Comparison of ENCODE assay signal across 19 cellular contexts in genomic region chr12:43332977-43333649, GRCh38.
DNase-seq lines count a peak whose midpoint lies in the region; ATAC-seq, FAIRE-seq and TF ChIP-seq lines count a peak whose summit lies in the region.
"Had no signal": no experiment of that assay in that cellular context is flagged by ENCODE, and none has a peak within 500 bp of the region (broad histone marks: within the 10 kb centered on the region; RNA-seq: fewer than 3 reads in every experiment).

No MANE protein-coding gene starts in this region.

- no peaks in the 10 kb centered on the region for H3K27me3 Mint-ChIP-seq in mesothelial cell of epicardium (ENCODE audit: low read depth)
- H3K27me3 Mint-ChIP-seq: progenitor cell of endocrine pancreas had no signal

- peaks cover 35% of the 10 kb centered on the region for H3K9me3 Mint-ChIP-seq in mesothelial cell of epicardium

- no peaks in the 10 kb centered on the region for H3K9me3 ChIP-seq in PC-9 (ENCODE audit: insufficient read depth, low read depth)
- H3K9me3 ChIP-seq: suprapubic skin had no signal

- peaks cover 38% of the 10 kb centered on the region for H3K4me1 Mint-ChIP-seq in mesothelial cell of epicardium

- TF ChIP-seq CTCF in PC-9 (conservative IDR thresholded peaks at IDR 0.05) (no peak), mesothelial cell of epicardium (IDR thresholded peaks at IDR 0.05; ENCODE audit: unreplicated experiment) (no peak)

- 0 out of 2 replicates have a peak overlapping the region, but pooled peaks have one; percentile 21 for H2AFZ ChIP-seq in PC-9

- H3K4me3 ChIP-seq in PC-9, result no peak overlapping the region
- H3K4me3 ChIP-seq: suprapubic skin had no signal

- ATAC-seq in GM18873 (IDR thresholded peaks at IDR 0.05; ENCODE audit: low FRiP score, unreplicated experiment), result no peak
- ATAC-seq in HG02981 (IDR thresholded peaks at IDR 0.05; ENCODE audit: unreplicated experiment), result no peak

- no peaks in the 10 kb centered on the region for H3K9me2 ChIP-seq in PC-9 (ENCODE audit: insufficient read depth)

- CTCF ChIA-PET in PC-9 (lab: Charles Lee), result no interaction called here

- H3K79me2 ChIP-seq in PC-9 (ENCODE audit: low read depth), result no peaks in the 10 kb centered on the region

- POLR2A ChIA-PET in PC-9 (lab: Charles Lee; ENCODE audit: unreplicated experiment), result no interaction called here

- no peak overlapping the region for H3K4me2 ChIP-seq in PC-9

- FAIRE-seq in H54 (lab: Jason Lieb, UNC), result peak; percentile 94
- FAIRE-seq: kidney had no signal

- DNase-seq in H54 (ENCODE audit: insufficient read length, low spot score) (no peak), PC-9 (no peak), dermis blood vessel endothelial cell (peak; percentile 26), mesothelial cell of epicardium (ENCODE audit: low spot score in 2 of 2, unreplicated experiment in 2 of 2) (no peak), globus pallidus (ENCODE audit: low spot score) (no peak), H4 (ENCODE audit: low spot score) (no peak)
- DNase-seq: activated CD4-positive, alpha-beta T cell treated with anti-CD3 and anti-CD28 coated beads, Interleukin-2, amount 50 U/mL, for 48 hours; anterior cingulate cortex; effector memory CD4-positive, alpha-beta T cell; H7; Karpas-422; kidney; NCI-H1694 treated with DMSO at 0.1 percent for 48 hours; NCI-H510A; T1000 had no signal

- H3K36me3 ChIP-seq in PC-9 (ENCODE audit: low read depth), result no peaks in the 10 kb centered on the region
- H3K36me3 ChIP-seq: suprapubic skin had no signal

- H3K36me3 Mint-ChIP-seq in mesothelial cell of epicardium, result peaks cover 18% of the 10 kb centered on the region

- H3K27ac Mint-ChIP-seq in mesothelial cell of epicardium, result peak overlapping the region; percentile 92
- H3K27ac Mint-ChIP-seq: progenitor cell of endocrine pancreas had no signal

- H3K27me3 ChIP-seq in PC-9 (ENCODE audit: insufficient read depth, low read depth), result no peaks in the 10 kb centered on the region
- H3K27me3 ChIP-seq: suprapubic skin had no signal

- H3F3A ChIP-seq in PC-9 (ENCODE audit: insufficient read depth, low read depth), result no peaks in the 10 kb centered on the region

- intact Hi-C loops in PC-9 (cut with micrococcal nuclease; ENCODE audit: unreplicated experiment), result loop anchor here (10.0 kb wide), 1 partner anchor 958 kb away; no protein-coding TSS in a partner anchor

- no peak overlapping the region for H3K4me3 Mint-ChIP-seq in mesothelial cell of epicardium

- no peaks in the 10 kb centered on the region for H3K4me1 ChIP-seq in PC-9 (replicated peaks; ENCODE audit: insufficient read depth)

- H3K27ac ChIP-seq in PC-9, result no peak overlapping the region
- H3K27ac ChIP-seq: suprapubic skin had no signal

- TF ChIP-seq POLR2A in H54 (IDR thresholded peaks at IDR 0.05; ENCODE audit: low read depth, low read length), result no peak

- no peaks in the 10 kb centered on the region for H4K20me1 ChIP-seq in PC-9 (ENCODE audit: insufficient read depth)

- BruUV-seq in PC-9 (replicated peaks; lab: Mats Ljungman, UMichigan), result no TSS peak
